22 cellular contexts compared by ENCODE assay signal in genomic region chr14:34098985-34099349, GRCh38.
DNase-seq lines count a peak whose midpoint lies in the region; ATAC-seq and TF ChIP-seq lines count a peak whose summit lies in the region.
"Had no signal": no experiment of that assay in that cellular context is flagged by ENCODE, and none has a peak within 500 bp of the region (broad histone marks: within the 10 kb centered on the region; RNA-seq: fewer than 3 reads in every experiment).

No MANE protein-coding gene starts in this region.

- BruUV-seq in PC-3 (replicated peaks; lab: Mats Ljungman, UMichigan), result no TSS peak

- H3K9me3 Mint-ChIP-seq in type B pancreatic cell, result peaks cover 6% of the 10 kb centered on the region
- H3K9me3 Mint-ChIP-seq: activated T-cell treated with anti-CD3 and anti-CD28 coated beads, Interleukin-2, amount 50 U/mL, for 24 hours; dendritic cell treated with granulocyte-macrophage colony-stimulating factor and Interleukin-4, amounts not matched to agents 40 ng/mL and 50 ng/mL, for 4 days had no signal

- H3K27ac ChIP-seq in left ventricle myocardium inferior (replicated peaks), result no peak overlapping the region
- no peak overlapping the region for H3K27ac ChIP-seq in PC-3 (ENCODE audit: low read length)
- no peak overlapping the region for H3K27ac ChIP-seq in esophagus muscularis mucosa (replicated peaks in 1 of 4)
- H3K27ac ChIP-seq: breast epithelium, psoas muscle had no signal

- H2AFZ ChIP-seq in PC-3 (ENCODE audit: low read length), result no peak overlapping the region

- H3K9ac ChIP-seq in PC-3 (ENCODE audit: low read length), result no peak overlapping the region

- H3K9me3 ChIP-seq in left ventricle myocardium inferior (replicated peaks) (no peaks in the 10 kb centered on the region), PC-3 (ENCODE audit: low read length) (no peaks in the 10 kb centered on the region), esophagus muscularis mucosa (no peaks in the 10 kb centered on the region)
- H3K9me3 ChIP-seq: BE2C, breast epithelium, psoas muscle had no signal

- H3K4me1 Mint-ChIP-seq in type B pancreatic cell (ENCODE audit: unreplicated experiment), result peaks cover 14% of the 10 kb centered on the region
- H3K4me1 Mint-ChIP-seq: IgD-negative memory B cell had no signal

- H3K27ac Mint-ChIP-seq in type B pancreatic cell, result peak overlapping the region; percentile 11
- H3K27ac Mint-ChIP-seq: activated T-cell treated with anti-CD3 and anti-CD28 coated beads, Interleukin-2, amount 50 U/mL, for 24 hours; dendritic cell treated with granulocyte-macrophage colony-stimulating factor and Interleukin-4, amounts not matched to agents 40 ng/mL and 50 ng/mL, for 4 days had no signal

- H3K4me2 ChIP-seq in PC-3 (ENCODE audit: low read length), result no peak overlapping the region

- CTCF ChIA-PET in PC-3 (lab: Charles Lee), result interaction anchor here (0.6 to 2.7 kb wide), 18 partner anchors 10 to 306 kb away, joined by 3 to 33 read pairs (median 4); no protein-coding TSS in a partner anchor

- POLR2A ChIA-PET in PC-3 (lab: Charles Lee; ENCODE audit: unreplicated experiment), result no interaction called here

- H3K4me3 ChIP-seq in left ventricle myocardium inferior (no peak overlapping the region), PC-3 (ENCODE audit: low read length) (no peak overlapping the region), esophagus muscularis mucosa (no peak overlapping the region)
- H3K4me3 ChIP-seq: breast epithelium, psoas muscle had no signal

- no peaks in the 10 kb centered on the region for H3K79me2 ChIP-seq in PC-3 (ENCODE audit: low read length)

- no peak for ATAC-seq in Right ventricle myocardium inferior
- no peak; the same call in 1 of the 2 replicates for ATAC-seq in PC-3

- peaks cover 15% of the 10 kb centered on the region for H3K4me1 ChIP-seq in left ventricle myocardium inferior
- peaks cover 17% of the 10 kb centered on the region for H3K4me1 ChIP-seq in PC-3 (ENCODE audit: insufficient read depth, low read length)
- H3K4me1 ChIP-seq in esophagus muscularis mucosa, result peaks cover 0 to 10% (median 6%) of the 10 kb centered on the region in 4 donors
- H3K4me1 ChIP-seq: breast epithelium had no signal

- no peak for TF ChIP-seq POLR2A in esophagus muscularis mucosa (IDR thresholded peaks at IDR 0.05; ENCODE audit: low read depth)

- no peaks in the 10 kb centered on the region for H3K36me3 ChIP-seq in left ventricle myocardium inferior
- no peaks in the 10 kb centered on the region for H3K36me3 ChIP-seq in PC-3 (ENCODE audit: low read depth, low read length)
- H3K36me3 ChIP-seq in esophagus muscularis mucosa, result no peaks in the 10 kb centered on the region
- H3K36me3 ChIP-seq: BE2C, breast epithelium had no signal

- no peaks in the 10 kb centered on the region for H4K20me1 ChIP-seq in PC-3 (ENCODE audit: low read length)

- TF ChIP-seq CTCF in left ventricle myocardium inferior (IDR thresholded peaks at IDR 0.05; ENCODE audit: borderline replicate concordance), result peak; percentile 23
- peak; percentile 6; the same call in 1 of the 2 replicates for TF ChIP-seq CTCF in PC-3 (conservative IDR thresholded peaks at IDR 0.05; ENCODE audit: low read depth, low read length)
- peak in 2 of 3 experiments; percentile 1 to 3 for TF ChIP-seq CTCF in esophagus muscularis mucosa (IDR thresholded peaks at IDR 0.05)
- no peak for TF ChIP-seq CTCF in type B pancreatic cell (conservative IDR thresholded peaks at IDR 0.05)

- H3F3A ChIP-seq in PC-3 (ENCODE audit: low read length, unreplicated experiment), result no peaks in the 10 kb centered on the region

- H3K27me3 Mint-ChIP-seq in type B pancreatic cell, result peaks cover 6% of the 10 kb centered on the region
- H3K27me3 Mint-ChIP-seq: activated T-cell treated with anti-CD3 and anti-CD28 coated beads, Interleukin-2, amount 50 U/mL, for 24 hours had no signal

- H3K4me3 Mint-ChIP-seq in type B pancreatic cell, result no peak overlapping the region
- H3K4me3 Mint-ChIP-seq: activated T-cell treated with anti-CD3 and anti-CD28 coated beads, Interleukin-2, amount 50 U/mL, for 24 hours; dendritic cell treated with granulocyte-macrophage colony-stimulating factor and Interleukin-4, amounts not matched to agents 40 ng/mL and 50 ng/mL, for 4 days; IgD-negative memory B cell had no signal

- DNase-seq in left ventricle myocardium inferior (no peak), Right ventricle myocardium inferior (ENCODE audit: missing footprints) (no peak), PC-3 (no peak), esophagus muscularis mucosa (ENCODE audit: extremely low spot score) (no peak), type B pancreatic cell (ENCODE audit: extremely low spot score, unreplicated experiment) (no peak), GM03348 (ENCODE audit: low spot score) (no peak), NAMALWA (ENCODE audit: low spot score) (no peak), NCI-H146 (lab: John Stamatoyannopoulos, UW) (no peak)
- DNase-seq: activated naive CD4-positive, alpha-beta T cell; activated T-cell treated with anti-CD3 and anti-CD28 coated beads, Interleukin-2, amount 50 U/mL, for 24 hours; amniotic stem cell; HCEC 1CT; kidney; MM.1S; NCI-H1417 treated with DMSO at 0.1 percent for 48 hours; NCI-H2107; SIG-M5 had no signal

- no peaks in the 10 kb centered on the region for H3K36me3 Mint-ChIP-seq in type B pancreatic cell
- H3K36me3 Mint-ChIP-seq: IgD-negative memory B cell had no signal

- TF ChIP-seq EP300 in esophagus muscularis mucosa (IDR thresholded peaks at IDR 0.05), result no peak

- H3K9me2 ChIP-seq in PC-3 (replicated peaks; ENCODE audit: low read length), result no peaks in the 10 kb centered on the region

- intact Hi-C loops in left ventricle myocardium inferior (cut with micrococcal nuclease), result no loop called here
- intact Hi-C loops in Right ventricle myocardium inferior (cut with DNase I), result loop anchor here (1.0 to 10.0 kb wide), 4 partner anchors 130 to 250 kb away; partner anchors contain the start of gene EGLN3
- intact Hi-C loops in PC-3 (cut with micrococcal nuclease), result loop anchor here (1.0 to 10.0 kb wide), 5 partner anchors 129 to 1523 kb away; no protein-coding TSS in a partner anchor
- intact Hi-C loops in esophagus muscularis mucosa (cut with DNase I), result loop anchor here (1.0 to 10.0 kb wide), 2 partner anchors 126 to 260 kb away; no protein-coding TSS in a partner anchor

- no peaks in the 10 kb centered on the region for H3K27me3 ChIP-seq in left ventricle myocardium inferior (ENCODE audit: low read depth)
- no peaks in the 10 kb centered on the region for H3K27me3 ChIP-seq in PC-3 (ENCODE audit: low read length)
- H3K27me3 ChIP-seq in esophagus muscularis mucosa, result no peaks in the 10 kb centered on the region
- H3K27me3 ChIP-seq: BE2C, breast epithelium had no signal
